In genomic region chr21:34509151-34509550, GRCh38 we compare ENCODE assay signal across 1 cellular context.
TF ChIP-seq lines count a peak whose summit lies in the region.

No MANE protein-coding gene starts in this region.

TF ChIP-seq in HepG2, 621 proteins besides CTCF, POLR2A, EP300 and RAD21 (continued from another document):
- TF ChIP-seq MTA3 (CRISPR knock-in tag; IDR thresholded peaks at IDR 0.05): no peak
- TF ChIP-seq MTF2 (CRISPR knock-in tag; IDR thresholded peaks at IDR 0.05; ENCODE audit: borderline replicate concordance): no peak
- no peak for TF ChIP-seq PREB (CRISPR knock-in tag; IDR thresholded peaks at IDR 0.05)
- no peak for TF ChIP-seq PLSCR1 (CRISPR knock-in tag; IDR thresholded peaks at IDR 0.05; ENCODE audit: borderline replicate concordance)
- peak; percentile 89; the same call in 1 of the 2 replicates for TF ChIP-seq ZNF543 (CRISPR knock-in tag; IDR thresholded peaks at IDR 0.05)
- TF ChIP-seq ZNF44 (CRISPR knock-in tag; IDR thresholded peaks at IDR 0.05): no peak
- no peak for TF ChIP-seq ZNF878 (CRISPR knock-in tag; IDR thresholded peaks at IDR 0.05)
- peak; percentile 29; the same call in 1 of the 2 replicates for TF ChIP-seq SMC3 (IDR thresholded peaks at IDR 0.05; ENCODE audit: low read length)
- peak; percentile 46; the same call in 1 of the 2 replicates for TF ChIP-seq MYC (CRISPR knock-in tag; IDR thresholded peaks at IDR 0.05; ENCODE audit: borderline replicate concordance)
- TF ChIP-seq ZNF598 (CRISPR knock-in tag; IDR thresholded peaks at IDR 0.05; ENCODE audit: borderline replicate concordance): no peak
- no peak for TF ChIP-seq CHD4 (IDR thresholded peaks at IDR 0.05; ENCODE audit: borderline replicate concordance, low read length)
TF ChIP-seq in HepG2: peak in this region for 5.
